ENCODE assay signal across 22 cellular contexts in the genomic region with DNA sequence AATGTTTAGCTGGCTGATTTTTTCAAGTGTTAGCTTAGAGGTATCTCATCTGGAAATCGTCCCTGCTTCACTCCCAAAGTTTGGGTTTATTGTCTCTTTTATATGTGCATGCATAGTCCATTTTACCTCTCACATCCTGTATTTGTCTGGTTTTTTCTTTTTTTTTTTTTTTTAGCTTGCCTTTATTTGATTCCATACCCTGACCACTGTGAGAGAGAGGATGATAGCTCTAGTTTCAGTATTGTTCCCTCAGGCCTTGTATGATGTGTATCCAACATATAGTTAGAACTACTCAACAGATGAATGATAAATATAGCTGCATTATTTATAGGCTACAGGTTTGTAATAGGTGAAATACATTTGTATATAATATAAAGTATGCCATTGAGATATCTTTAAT. TPM values are rescaled to one million over a fixed set of nuclear protein-coding genes. Genes with fewer than 3 reads are reported as not detected.
DNase-seq lines count a peak whose midpoint lies in the region; ATAC-seq, FAIRE-seq and TF ChIP-seq lines count a peak whose summit lies in the region.
"Had no signal": no experiment of that assay in that cellular context is flagged by ENCODE, and none has a peak within 500 bp of the region (broad histone marks: within the 10 kb centered on the region; RNA-seq: fewer than 3 reads in every experiment).

No MANE protein-coding gene starts in this region.

- peaks cover 32% of the 10 kb centered on the region for H3K36me3 Mint-ChIP-seq in activated CD4-positive, alpha-beta T cell treated with anti-CD3 and anti-CD28 coated beads for 36 hours (ENCODE audit: low read depth)
- peaks cover 35% of the 10 kb centered on the region for H3K36me3 Mint-ChIP-seq in activated CD4-positive, alpha-beta T cell treated with anti-CD3 and anti-CD28 coated beads, Interleukin-2, amount 10 ng/mL, durations not matched to agents 24 days and 14 days (ENCODE audit: low read depth)
- H3K36me3 Mint-ChIP-seq in stimulated activated effector memory CD8-positive, alpha-beta T cell treated with anti-CD3 and anti-CD28 coated beads, Interleukin-12 subunit alpha, Interleukin-12 subunit beta, amount 100 ng/mL, for 72 hours: peaks cover 48% of the 10 kb centered on the region

- CTCF ChIA-PET in activated CD4-positive, alpha-beta T cell treated with anti-CD3 and anti-CD28 coated beads for 36 hours (lab: Charles Lee): interaction anchor here (0.7 to 4.4 kb wide), 46 partner anchors 7 to 385 kb away, joined by 3 to 111 read pairs (median 5); no protein-coding TSS in a partner anchor
- CTCF ChIA-PET in GM12878 (lab: Yijun Ruan, JAX): interaction anchor here (0.6 to 9.6 kb wide), 76 partner anchors 9 to 500 kb away, joined by 3 to 289 read pairs (median 5); partner anchors contain the start of genes ANKRD1 and RPP30

- no peak overlapping the region for H3K4me3 ChIP-seq in GM12878
- no peak overlapping the region for H3K4me3 ChIP-seq in mucosa of descending colon
- H3K4me3 ChIP-seq: A549, gastrocnemius medialis, HAP-1, hepatocyte, prostate gland, stomach, tibial nerve had no signal

- no peak for FAIRE-seq in GM12878 (lab: Jason Lieb, UNC)

- TF ChIP-seq EP300 in GM12878 (IDR thresholded peaks at IDR 0.05; ENCODE audit: borderline replicate concordance in 1 of 2, control insufficient read depth in 1 of 2, low read depth in 2 of 2, low read length in 2 of 2): no peak

- SMC1A ChIA-PET in GM12878 (lab: Charles Lee; ENCODE audit: uncharacterized antibody, unreplicated experiment): interaction anchor here (0.5 to 9.5 kb wide), 82 partner anchors 7 to 597 kb away, joined by 3 to 296 read pairs (median 5); partner anchors contain the start of genes ANKRD1, PCGF5 and RPP30

- in situ Hi-C loops in GM12878 (cut with MboI): no loop called here

- no peaks in the 10 kb centered on the region for H3K27me3 Mint-ChIP-seq in activated CD4-positive, alpha-beta T cell treated with anti-CD3 and anti-CD28 coated beads for 36 hours
- no peaks in the 10 kb centered on the region for H3K27me3 Mint-ChIP-seq in activated CD4-positive, alpha-beta T cell treated with anti-CD3 and anti-CD28 coated beads, Interleukin-2, amount 10 ng/mL, durations not matched to agents 24 days and 14 days
- H3K27me3 Mint-ChIP-seq: activated naive CD8-positive, alpha-beta T cell treated with anti-CD3 and anti-CD28 coated beads, Interleukin-2, amount 10 ng/mL, durations not matched to agents 7 days and 5 days; central memory CD8-positive, alpha-beta T cell had no signal

- ATAC-seq in activated CD4-positive, alpha-beta T cell treated with anti-CD3 and anti-CD28 coated beads for 36 hours: no peak
- ATAC-seq in GM21576 (IDR thresholded peaks at IDR 0.05; ENCODE audit: unreplicated experiment) (peak; percentile 48), GM12878 (peak; percentile 47), omental fat pad (ENCODE audit: low FRiP score) (no peak), HG03095 (IDR thresholded peaks at IDR 0.05; ENCODE audit: unreplicated experiment) (no peak), mucosa of descending colon (no peak)
- peak; percentile 74 for ATAC-seq in stimulated activated effector memory CD8-positive, alpha-beta T cell treated with anti-CD3 and anti-CD28 coated beads, Interleukin-12 subunit alpha, Interleukin-12 subunit beta, amount 100 ng/mL, for 72 hours
- ATAC-seq: A549, gastrocnemius medialis, left cardiac atrium had no signal

- no TSS peak for BruUV-seq in GM12878 (replicated peaks; lab: Mats Ljungman, UMichigan)

- H3K79me2 ChIP-seq in GM12878 (ENCODE audit: control insufficient read depth, insufficient read depth, low read length): peaks cover 2% of the 10 kb centered on the region; the same call in 1 of the 2 replicates
- H3K79me2 ChIP-seq: hepatocyte had no signal

- no peak for TF ChIP-seq RAD21 in GM12878 (IDR thresholded peaks at IDR 0.05; ENCODE audit: insufficient read depth, low read depth, low read length)

- no peak overlapping the region for H3K9ac ChIP-seq in GM12878 (ENCODE audit: control insufficient read depth, insufficient read depth, low read length)

- peaks cover 2 to 17% of the 10 kb centered on the region in 2 experiments for H3K36me3 ChIP-seq in GM12878 (ENCODE audit: control insufficient read depth in 2 of 2, insufficient read depth in 2 of 2, low read length in 1 of 2)
- no peaks in the 10 kb centered on the region for H3K36me3 ChIP-seq in mucosa of descending colon (ENCODE audit: low read depth)
- H3K36me3 ChIP-seq: prostate gland had no signal

- intact Hi-C loops in activated CD4-positive, alpha-beta T cell treated with anti-CD3 and anti-CD28 coated beads for 36 hours (cut with DNase I, micrococcal nuclease): loop anchor here in 1 of 2 experiments (5.0 kb wide), 1 partner anchor 88 kb away; no protein-coding TSS in a partner anchor
- intact Hi-C loops in activated CD4-positive, alpha-beta T cell treated with anti-CD3 and anti-CD28 coated beads, Interleukin-2, amount 10 ng/mL, durations not matched to agents 24 days and 14 days (cut with micrococcal nuclease): loop anchor here (2.0 kb wide), 5 partner anchors 30 to 372 kb away; partner anchors contain the start of gene PCGF5
- intact Hi-C loops in GM12878 (cut with micrococcal nuclease; ENCODE audit: unreplicated experiment): loop anchor here (2.0 to 5.0 kb wide), 2 partner anchors 148 to 162 kb away; no protein-coding TSS in a partner anchor
- intact Hi-C loops in mucosa of descending colon (cut with DNase I, micrococcal nuclease): loop anchor here in 1 of 2 donors (10.0 kb wide), 1 partner anchor 336 kb away; no protein-coding TSS in a partner anchor

- H3K27ac ChIP-seq in GM12878 (ENCODE audit: control insufficient read depth, insufficient read depth): no peak overlapping the region
- H3K27ac ChIP-seq: A549, gastrocnemius medialis, hepatocyte, prostate gland, stomach had no signal

- H3K4me1 Mint-ChIP-seq in activated CD4-positive, alpha-beta T cell treated with anti-CD3 and anti-CD28 coated beads for 36 hours: peaks cover 4% of the 10 kb centered on the region
- peaks cover 3% of the 10 kb centered on the region for H3K4me1 Mint-ChIP-seq in activated CD4-positive, alpha-beta T cell treated with anti-CD3 and anti-CD28 coated beads, Interleukin-2, amount 10 ng/mL, durations not matched to agents 24 days and 14 days
- no peaks in the 10 kb centered on the region for H3K4me1 Mint-ChIP-seq in stimulated activated effector memory CD8-positive, alpha-beta T cell treated with anti-CD3 and anti-CD28 coated beads, Interleukin-12 subunit alpha, Interleukin-12 subunit beta, amount 100 ng/mL, for 72 hours

- H3K9me3 Mint-ChIP-seq in activated CD4-positive, alpha-beta T cell treated with anti-CD3 and anti-CD28 coated beads for 36 hours (ENCODE audit: low read depth): no peaks in the 10 kb centered on the region
- H3K9me3 Mint-ChIP-seq in activated CD4-positive, alpha-beta T cell treated with anti-CD3 and anti-CD28 coated beads, Interleukin-2, amount 10 ng/mL, durations not matched to agents 24 days and 14 days: no peaks in the 10 kb centered on the region
- no peaks in the 10 kb centered on the region for H3K9me3 Mint-ChIP-seq in stimulated activated effector memory CD8-positive, alpha-beta T cell treated with anti-CD3 and anti-CD28 coated beads, Interleukin-12 subunit alpha, Interleukin-12 subunit beta, amount 100 ng/mL, for 72 hours
- H3K9me3 Mint-ChIP-seq: activated naive CD8-positive, alpha-beta T cell treated with anti-CD3 and anti-CD28 coated beads, Interleukin-2, amount 10 ng/mL, durations not matched to agents 7 days and 5 days; central memory CD8-positive, alpha-beta T cell had no signal

- H3K4me2 ChIP-seq in GM12878 (ENCODE audit: control insufficient read depth, insufficient read depth): no peak overlapping the region
- H3K4me2 ChIP-seq: A549, hepatocyte had no signal

- H3K4me3 Mint-ChIP-seq in activated CD4-positive, alpha-beta T cell treated with anti-CD3 and anti-CD28 coated beads for 36 hours: no peak overlapping the region
- H3K4me3 Mint-ChIP-seq in activated CD4-positive, alpha-beta T cell treated with anti-CD3 and anti-CD28 coated beads, Interleukin-2, amount 10 ng/mL, durations not matched to agents 24 days and 14 days: no peak overlapping the region
- H3K4me3 Mint-ChIP-seq in stimulated activated effector memory CD8-positive, alpha-beta T cell treated with anti-CD3 and anti-CD28 coated beads, Interleukin-12 subunit alpha, Interleukin-12 subunit beta, amount 100 ng/mL, for 72 hours: no peak overlapping the region
- H3K4me3 Mint-ChIP-seq: activated naive CD8-positive, alpha-beta T cell treated with anti-CD3 and anti-CD28 coated beads, Interleukin-2, amount 10 ng/mL, durations not matched to agents 7 days and 5 days; central memory CD8-positive, alpha-beta T cell had no signal

- POLR2A ChIA-PET in activated CD4-positive, alpha-beta T cell treated with anti-CD3 and anti-CD28 coated beads for 36 hours (lab: Charles Lee): interaction anchor here (0.6 to 0.7 kb wide), 2 partner anchors 120 to 161 kb away, joined by 4 to 6 read pairs; no protein-coding TSS in a partner anchor
- POLR2A ChIA-PET in GM12878 (lab: Charles Lee): interaction anchor here (0.6 to 2.1 kb wide), 12 partner anchors 9 to 1350 kb away, joined by 3 to 14 read pairs (median 5); no protein-coding TSS in a partner anchor

- DNase-seq in activated CD4-positive, alpha-beta T cell treated with anti-CD3 and anti-CD28 coated beads for 36 hours: no peak
- DNase-seq in activated CD4-positive, alpha-beta T cell treated with anti-CD3 and anti-CD28 coated beads, Interleukin-2, amount 10 ng/mL, durations not matched to agents 24 days and 14 days: no peak
- DNase-seq in GM12878 (ENCODE audit: low read depth, low spot score) (no peak), omental fat pad (ENCODE audit: low spot score) (no peak), mucosa of descending colon (no peak)
- no peak for DNase-seq in stimulated activated effector memory CD8-positive, alpha-beta T cell treated with anti-CD3 and anti-CD28 coated beads, Interleukin-12 subunit alpha, Interleukin-12 subunit beta, amount 100 ng/mL, for 72 hours (ENCODE audit: low spot score in 2 of 2)
- DNase-seq: activated CD4-positive, alpha-beta T cell treated with anti-CD3 and anti-CD28 coated beads, Interleukin-2, amount 50 U/mL, for 1 hour; activated naive CD8-positive, alpha-beta T cell treated with anti-CD3 and anti-CD28 coated beads, Interleukin-2, amount 10 ng/mL, durations not matched to agents 7 days and 5 days; AML-193; DMS153; gastrocnemius medialis; left cardiac atrium; NCI-H1436; stomach had no signal

- no peak for TF ChIP-seq CTCF in GM12878 (IDR thresholded peaks at IDR 0.05 in 2 of 3, conservative IDR thresholded peaks at IDR 0.05 in 1 of 3; ENCODE audit: control insufficient read depth in 2 of 3, extremely low read depth in 1 of 3, insufficient read depth in 1 of 3, low read depth in 3 of 3, low read length in 3 of 3)
- no peak for TF ChIP-seq CTCF in omental fat pad (IDR thresholded peaks at IDR 0.05)
- no peak for TF ChIP-seq CTCF in mucosa of descending colon (IDR thresholded peaks at IDR 0.05)

- H4K20me1 ChIP-seq in GM12878 (ENCODE audit: control insufficient read depth, insufficient read depth): no peaks in the 10 kb centered on the region

- H2AFZ ChIP-seq in GM12878 (ENCODE audit: control insufficient read depth, low read depth, low read length): no peak overlapping the region
- H2AFZ ChIP-seq: hepatocyte had no signal

- H3K9me3 ChIP-seq in GM12878 (replicated peaks; ENCODE audit: control insufficient read depth, insufficient read depth, low read length) (peaks cover 6% of the 10 kb centered on the region), mucosa of descending colon (no peaks in the 10 kb centered on the region)
- H3K9me3 ChIP-seq: gastrocnemius medialis, HAP-1, prostate gland, stomach, tibial nerve had no signal

- no peaks in the 10 kb centered on the region for H3K27me3 ChIP-seq in GM12878 (replicated peaks in 1 of 2; ENCODE audit: control insufficient read depth in 2 of 2, insufficient read depth in 2 of 2, low read length in 1 of 2)
- H3K27me3 ChIP-seq: gastrocnemius medialis, hepatocyte, stomach, tibial nerve had no signal

- RAD21 ChIA-PET in GM12878 (lab: Charles Lee; ENCODE audit: unreplicated experiment): interaction anchor here (0.6 to 8.8 kb wide), 76 partner anchors 7 to 1596 kb away, joined by 3 to 203 read pairs (median 4); partner anchors contain the start of genes ANKRD1 and PCGF5

- 91% methylated on average over 1 of the region's 1 CpG for WGBS in GM12878 (ENCODE audit: insufficient coverage, insufficient replicate concordance, low lambda C conversion rate, missing lambda C conversion rate)

- peaks cover 12% of the 10 kb centered on the region for H3K4me1 ChIP-seq in GM12878 (ENCODE audit: control insufficient read depth, insufficient read depth, low read length)
- H3K4me1 ChIP-seq in mucosa of descending colon (ENCODE audit: low read depth): no peaks in the 10 kb centered on the region
- H3K4me1 ChIP-seq: HAP-1, prostate gland had no signal

- H3K27ac Mint-ChIP-seq in activated CD4-positive, alpha-beta T cell treated with anti-CD3 and anti-CD28 coated beads for 36 hours: peak overlapping the region; percentile 10
- H3K27ac Mint-ChIP-seq in activated CD4-positive, alpha-beta T cell treated with anti-CD3 and anti-CD28 coated beads, Interleukin-2, amount 10 ng/mL, durations not matched to agents 24 days and 14 days: no peak overlapping the region
- no peak overlapping the region for H3K27ac Mint-ChIP-seq in stimulated activated effector memory CD8-positive, alpha-beta T cell treated with anti-CD3 and anti-CD28 coated beads, Interleukin-12 subunit alpha, Interleukin-12 subunit beta, amount 100 ng/mL, for 72 hours
- H3K27ac Mint-ChIP-seq: activated naive CD8-positive, alpha-beta T cell treated with anti-CD3 and anti-CD28 coated beads, Interleukin-2, amount 10 ng/mL, durations not matched to agents 7 days and 5 days had no signal

- no peak for TF ChIP-seq POLR2A in GM12878 (IDR thresholded peaks at IDR 0.05; ENCODE audit: low read depth, low read length)

RNA-seq across cellular contexts. Expression of gene PCGF5, which starts 29.9 kb away (rescaled TPM):
- 10 to 100 TPM; 36.5 to 44.3 TPM for total RNA-seq in activated CD4-positive, alpha-beta T cell treated with anti-CD3 and anti-CD28 coated beads for 36 hours
- 42.1 and 45.4 TPM in 2 replicates for total RNA-seq in activated CD4-positive, alpha-beta T cell treated with anti-CD3 and anti-CD28 coated beads, Interleukin-2, amount 10 ng/mL, durations not matched to agents 24 days and 14 days
- 117 and 119 TPM in 2 replicates for total RNA-seq in GM12878 (2013; cell fraction: nucleolus; rRNA removed)
- 45.2 and 59.2 TPM in 2 replicates for total RNA-seq in GM12878 (2014; rRNA removed)
- total RNA-seq in GM12878 (2014; rRNA removed; fragmentation: Illumina TruSeq; extraction: Trizol): 56.2 and 57.1 TPM in 2 replicates
- 40.2 and 43.0 TPM in 2 replicates for total RNA-seq in GM12878 (2021)
- polyA plus RNA-seq in GM12878 (2011; ENCODE audit: low read depth): 43.6 TPM
- 67.8 and 98.9 TPM in 2 replicates for polyA plus RNA-seq in GM12878 (2011; rRNA removed)
- polyA plus RNA-seq in GM12878 (2011; cell fraction: cytosol; rRNA removed): 40.4 and 54.6 TPM in 2 replicates
- 21.2 and 24.9 TPM in 2 replicates for polyA plus RNA-seq in GM12878 (2011; cell fraction: nucleus; rRNA removed)
- 39.6 and 44.8 TPM in 2 replicates for polyA plus RNA-seq in GM12878 (2012)
- polyA plus RNA-seq in GM12878 (2014; fragmentation: Illumina TruSeq; extraction: Trizol): 79.7 and 95.7 TPM in 2 replicates
- 10 to 100 TPM; 33.2 to 35.0 TPM for polyA plus RNA-seq in GM12878 (2014; fragmentation: Nextera tagmentation; extraction: Ambion mirVana)
- 37.4 and 38.3 TPM in 2 replicates for polyA plus RNA-seq in GM12878 (2014; rRNA removed)
- polyA plus RNA-seq in GM12878 (2016; fragmentation: Nextera tagmentation; extraction: Ambion mirVana): 10 to 100 TPM; 56.3 to 56.5 TPM
- polyA minus RNA-seq in GM12878 (2011; rRNA and poly(A)+ RNA removed): 51.4 and 75.5 TPM in 2 replicates
- 14.9 and 17.8 TPM in 2 replicates for polyA minus RNA-seq in GM12878 (2011; cell fraction: cytosol; rRNA and poly(A)+ RNA removed)
- polyA minus RNA-seq in GM12878 (2011; cell fraction: nucleus; rRNA and poly(A)+ RNA removed): 48.5 and 61.0 TPM in 2 replicates
- 10 to 100 TPM; 31.9 to 55.4 (median 42.5) TPM for total RNA-seq in omental fat pad
- 10 to 100 TPM; 65.0 to 76.1 (median 65.8) TPM for total RNA-seq in mucosa of descending colon

Comparison
In these comparisons a context has a peak if more than half of its experiments do, and no peak if none do; other contexts are left out.
1. ATAC-seq: peak in GM21576 (single experiment), GM12878 (single experiment) and stimulated activated effector memory CD8-positive, alpha-beta T cell treated with anti-CD3 and anti-CD28 coated beads, Interleukin-12 subunit alpha, Interleukin-12 subunit beta, amount 100 ng/mL, for 72 hours (single experiment); none in activated CD4-positive, alpha-beta T cell treated with anti-CD3 and anti-CD28 coated beads for 36 hours (single experiment), omental fat pad (single experiment), HG03095 (single experiment) and mucosa of descending colon (single experiment).